In genomic region chr6:24520929-24521546, GRCh38 we compare ENCODE assay signal across 8 cellular contexts. TPM values are rescaled to one million over a fixed set of nuclear protein-coding genes. Genes with fewer than 3 reads are reported as not detected.
DNase-seq lines count a peak whose midpoint lies in the region; ATAC-seq and TF ChIP-seq lines count a peak whose summit lies in the region.

No MANE protein-coding gene starts in this region.

- no peak overlapping the region for H3K9ac ChIP-seq in KMS-11

- peak; percentile 78 for TF ChIP-seq CTCF in KMS-11 (conservative IDR thresholded peaks at IDR 0.05; ENCODE audit: low read depth, low read length)
- no peak for TF ChIP-seq CTCF in omental fat pad (IDR thresholded peaks at IDR 0.05)

- H3K27me3 ChIP-seq in KMS-11 (ENCODE audit: insufficient read depth, low read depth): no peaks in the 10 kb centered on the region

- ATAC-seq in GM21717 (IDR thresholded peaks at IDR 0.05; ENCODE audit: unreplicated experiment) (peak; percentile 50), omental fat pad (ENCODE audit: low FRiP score) (peak; percentile 48), GM19452 (IDR thresholded peaks at IDR 0.05; ENCODE audit: unreplicated experiment) (no peak)

- no peak overlapping the region for H3K4me3 ChIP-seq in KMS-11 (IDR thresholded peaks at IDR 0.05; ENCODE audit: insufficient read depth, low read depth, low read length)

- H3K4me2 ChIP-seq in KMS-11: no peak overlapping the region

- H3K27ac ChIP-seq in KMS-11: no peak overlapping the region

- no peaks in the 10 kb centered on the region for H3K36me3 ChIP-seq in KMS-11 (ENCODE audit: insufficient read depth)

- H2AFZ ChIP-seq in KMS-11 (ENCODE audit: low read depth): no peak overlapping the region

- no peaks in the 10 kb centered on the region for H3K79me2 ChIP-seq in KMS-11 (ENCODE audit: insufficient read depth, low read depth)

- H3K4me1 ChIP-seq in KMS-11 (ENCODE audit: low read depth, poor library complexity, severe bottlenecking): peaks cover 37% of the 10 kb centered on the region

- no peaks in the 10 kb centered on the region for H4K20me1 ChIP-seq in KMS-11 (ENCODE audit: insufficient read depth)

- peak; percentile 26 for DNase-seq in NCI-H2227 (lab: John Stamatoyannopoulos, UW; ENCODE audit: unreplicated experiment)
- DNase-seq in NCI-H2227 treated with DMSO at 0.1 percent for 48 hours (lab: John Stamatoyannopoulos, UW): no peak
- DNase-seq in activated CD4-positive, alpha-beta T cell treated with anti-CD3 and anti-CD28 coated beads, Interleukin-2, amount 50 U/mL, for 1 hour: peak; percentile 13
- peak; percentile 33 for DNase-seq in fibroblast of gingiva (ENCODE audit: low read depth)
- no peak for DNase-seq in omental fat pad (ENCODE audit: low spot score)

RNA-seq across cellular contexts. Expression of gene ALDH5A1, which starts 26.3 kb away (rescaled TPM):
- 1 to 10 TPM; 3.8 to 6.1 (median 4.9) TPM for total RNA-seq in omental fat pad

RNA-seq across cellular contexts. Expression of gene GPLD1, which starts 31.7 kb away (rescaled TPM):
- 1 to 10 TPM; 3.6 to 9.7 (median 5.5) TPM for total RNA-seq in omental fat pad

Comparison
In these comparisons a context has a peak if more than half of its experiments do, and no peak if none do; other contexts are left out.
1. DNase-seq: peak in NCI-H2227 (single experiment), activated CD4-positive, alpha-beta T cell treated with anti-CD3 and anti-CD28 coated beads, Interleukin-2, amount 50 U/mL, for 1 hour (single experiment) and fibroblast of gingiva (single experiment); none in NCI-H2227 treated with DMSO at 0.1 percent for 48 hours (single experiment) and omental fat pad (single experiment).